Comparison of ENCODE assay signal across 19 cellular contexts in the genomic region with DNA sequence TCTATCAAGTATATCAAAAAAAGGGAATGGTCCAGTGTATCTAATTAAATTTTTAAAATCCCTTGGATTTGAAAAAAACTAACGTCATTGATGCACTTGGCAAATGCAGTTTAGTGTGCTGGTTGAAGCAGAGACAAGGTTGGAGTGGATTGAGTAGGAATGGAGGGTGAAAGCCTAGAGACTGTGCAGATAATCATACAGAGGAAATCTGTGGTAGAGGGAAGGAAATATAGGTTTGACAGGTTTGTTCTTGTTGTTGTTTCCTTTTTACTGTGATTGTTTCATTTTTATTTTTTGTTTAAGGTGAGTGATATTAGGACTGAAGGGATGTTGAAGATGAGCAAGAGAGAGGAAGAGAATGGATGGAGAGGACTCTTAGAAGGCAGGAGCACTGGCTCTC.
"Had no signal": no experiment of that assay in that cellular context is flagged by ENCODE, and none has a peak within 500 bp of the region (broad histone marks: within the 10 kb centered on the region; RNA-seq: fewer than 3 reads in every experiment).

No MANE protein-coding gene starts in this region.

- H3K27ac Mint-ChIP-seq: activated B cell treated with CpG ODN at 0.5 μM for 24 hours; activated CD4-positive, alpha-beta T cell treated with anti-CD3 and anti-CD28 coated beads, Interleukin-2, amount 10 ng/mL, durations not matched to agents 24 days and 14 days; mesothelial cell of epicardium; stimulated activated naive CD8-positive, alpha-beta T cell treated with anti-CD3 and anti-CD28 coated beads, Interleukin-15, Interleukin-2, amounts not matched to agents 100 ng/mL and 50 ng/mL, for 24 hours had no signal

- H3K9me3 ChIP-seq: esophagus squamous epithelium, gastrocnemius medialis, ovary, prostate gland, spleen, tibial artery had no signal

- ATAC-seq: gastrocnemius medialis; left ventricle myocardium superior; naive thymus-derived CD8-positive, alpha-beta T cell had no signal

- H3K4me3 Mint-ChIP-seq: activated B cell treated with CpG ODN at 0.5 μM for 24 hours; activated CD4-positive, alpha-beta T cell treated with anti-CD3 and anti-CD28 coated beads, Interleukin-2, amount 10 ng/mL, durations not matched to agents 24 days and 14 days; mesothelial cell of epicardium; stimulated activated naive CD8-positive, alpha-beta T cell treated with anti-CD3 and anti-CD28 coated beads, Interleukin-15, Interleukin-2, amounts not matched to agents 100 ng/mL and 50 ng/mL, for 24 hours had no signal

- H3K9me3 Mint-ChIP-seq: activated B cell treated with CpG ODN at 0.5 μM for 24 hours; mesothelial cell of epicardium; naive thymus-derived CD8-positive, alpha-beta T cell; stimulated activated naive CD8-positive, alpha-beta T cell treated with anti-CD3 and anti-CD28 coated beads, Interleukin-15, Interleukin-2, amounts not matched to agents 100 ng/mL and 50 ng/mL, for 24 hours had no signal

- H3K36me3 ChIP-seq: esophagus squamous epithelium, gastrocnemius medialis, ovary, prostate gland, spleen, tibial artery had no signal

- H3K27me3 Mint-ChIP-seq: activated B cell treated with CpG ODN at 0.5 μM for 24 hours; naive thymus-derived CD8-positive, alpha-beta T cell; stimulated activated naive CD8-positive, alpha-beta T cell treated with anti-CD3 and anti-CD28 coated beads, Interleukin-15, Interleukin-2, amounts not matched to agents 100 ng/mL and 50 ng/mL, for 24 hours had no signal

- DNase-seq: activated B cell treated with CpG ODN at 0.5 μM for 24 hours; activated CD4-positive, alpha-beta T cell treated with anti-CD3 and anti-CD28 coated beads, Interleukin-2, amount 10 ng/mL, durations not matched to agents 24 days and 14 days; activated CD8-positive, alpha-beta memory T cell treated with anti-CD3 and anti-CD28 coated beads for 24 hours; activated gamma-delta T cell; activated naive CD4-positive, alpha-beta T cell treated with anti-CD3 and anti-CD28 coated beads, Interleukin-2, amount 50 U/mL, for 16 hours; central memory CD4-positive, alpha-beta T cell; esophagus squamous epithelium; gastrocnemius medialis; hypothalamus; left ventricle myocardium superior; mammary epithelial cell; ovary; spleen; stimulated activated CD4-positive, alpha-beta T cell treated with anti-CD3 and anti-CD28 coated beads, Interleukin-4, amount 100 ng/mL, for 1 hour; tibial artery had no signal

- H3K27me3 ChIP-seq: esophagus squamous epithelium, gastrocnemius medialis, ovary, spleen, tibial artery had no signal

- H3K36me3 Mint-ChIP-seq: mesothelial cell of epicardium; naive thymus-derived CD8-positive, alpha-beta T cell had no signal

- H3K4me1 Mint-ChIP-seq: activated B cell treated with CpG ODN at 0.5 μM for 24 hours, mesothelial cell of epicardium had no signal

- H3K4me3 ChIP-seq: esophagus squamous epithelium, gastrocnemius medialis, ovary, prostate gland, spleen, tibial artery had no signal

- H3K4me1 ChIP-seq: esophagus squamous epithelium, gastrocnemius medialis, prostate gland, spleen, tibial artery had no signal

- H3K27ac ChIP-seq: esophagus squamous epithelium, gastrocnemius medialis, ovary, prostate gland, spleen, tibial artery had no signal
